In genomic region chr13:102128216-102128800, GRCh38 we compare ENCODE assay signal across 13 cellular contexts.
DNase-seq lines count a peak whose midpoint lies in the region; ATAC-seq and TF ChIP-seq lines count a peak whose summit lies in the region.
"Had no signal": no experiment of that assay in that cellular context is flagged by ENCODE, and none has a peak within 500 bp of the region (broad histone marks: within the 10 kb centered on the region; RNA-seq: fewer than 3 reads in every experiment).

No MANE protein-coding gene starts in this region.

- DNase-seq in BJ (ENCODE audit: low read depth) (peak; percentile 9), NCI-H187 treated with DMSO at 0.1 percent for 48 hours (lab: John Stamatoyannopoulos, UW) (peak; percentile 97), foreskin fibroblast (peak; percentile 92 to 94), brain microvascular endothelial cell (no peak)
- DNase-seq: body of pancreas; NCI-H2029; psoas muscle; stimulated activated naive B cell treated with anti-CD40 and anti-IgM and Interleukin-4, amounts not matched to agents 10 μg/mL and 1 μg/mL and 100 μg/mL, for 72 hours had no signal

- H3K27ac ChIP-seq in brain microvascular endothelial cell: no peak overlapping the region
- H3K27ac ChIP-seq: body of pancreas, psoas muscle had no signal

- no peaks in the 10 kb centered on the region for H3K27me3 ChIP-seq in BJ (ENCODE audit: control insufficient read depth, insufficient read depth, low read length)
- no peaks in the 10 kb centered on the region for H3K27me3 ChIP-seq in brain microvascular endothelial cell (replicated peaks)
- H3K27me3 ChIP-seq: body of pancreas had no signal

- no peaks in the 10 kb centered on the region for H3K36me3 ChIP-seq in BJ (ENCODE audit: control insufficient read depth, insufficient read depth, low read length)
- no peaks in the 10 kb centered on the region for H3K36me3 ChIP-seq in brain microvascular endothelial cell (replicated peaks)

- H3K4me3 ChIP-seq in BJ (ENCODE audit: low read depth, low read length) (no peak overlapping the region), foreskin fibroblast (ENCODE audit: low read depth in 1 of 2, low read length in 2 of 2) (no peak overlapping the region), brain microvascular endothelial cell (ENCODE audit: low read depth, low read length) (no peak overlapping the region)
- H3K4me3 ChIP-seq: body of pancreas, psoas muscle had no signal

- POLR2A ChIA-PET in BJ (lab: Charles Lee): no interaction called here

- CTCF ChIA-PET in BJ (lab: Yijun Ruan, JAX): no interaction called here

- no peak for TF ChIP-seq CTCF in BJ (IDR thresholded peaks at IDR 0.05; ENCODE audit: insufficient read depth, low read depth, low read length)
- TF ChIP-seq CTCF in foreskin fibroblast (IDR thresholded peaks at IDR 0.05; ENCODE audit: low read depth, low read length): no peak
- no peak for TF ChIP-seq CTCF in brain microvascular endothelial cell (IDR thresholded peaks at IDR 0.05; ENCODE audit: low read depth, low read length, missing control alignments)

- peak; percentile 68 for ATAC-seq in GM21576 (IDR thresholded peaks at IDR 0.05; ENCODE audit: unreplicated experiment)
- no peak for ATAC-seq in HG03159 (IDR thresholded peaks at IDR 0.05; ENCODE audit: unreplicated experiment)
- ATAC-seq in HG02973 (IDR thresholded peaks at IDR 0.05; ENCODE audit: unreplicated experiment): no peak
- no peak for ATAC-seq in HG02970 (IDR thresholded peaks at IDR 0.05; ENCODE audit: low FRiP score, unreplicated experiment)
- ATAC-seq: body of pancreas, HCT116, psoas muscle had no signal

- in situ Hi-C loops in brain microvascular endothelial cell (cut with HindIII; ENCODE audit: low pct_ligation_motif_present, low sequenced_read_pairs): no loop called here
